Comparison of ENCODE assay signal across 8 cellular contexts in the genomic region with DNA sequence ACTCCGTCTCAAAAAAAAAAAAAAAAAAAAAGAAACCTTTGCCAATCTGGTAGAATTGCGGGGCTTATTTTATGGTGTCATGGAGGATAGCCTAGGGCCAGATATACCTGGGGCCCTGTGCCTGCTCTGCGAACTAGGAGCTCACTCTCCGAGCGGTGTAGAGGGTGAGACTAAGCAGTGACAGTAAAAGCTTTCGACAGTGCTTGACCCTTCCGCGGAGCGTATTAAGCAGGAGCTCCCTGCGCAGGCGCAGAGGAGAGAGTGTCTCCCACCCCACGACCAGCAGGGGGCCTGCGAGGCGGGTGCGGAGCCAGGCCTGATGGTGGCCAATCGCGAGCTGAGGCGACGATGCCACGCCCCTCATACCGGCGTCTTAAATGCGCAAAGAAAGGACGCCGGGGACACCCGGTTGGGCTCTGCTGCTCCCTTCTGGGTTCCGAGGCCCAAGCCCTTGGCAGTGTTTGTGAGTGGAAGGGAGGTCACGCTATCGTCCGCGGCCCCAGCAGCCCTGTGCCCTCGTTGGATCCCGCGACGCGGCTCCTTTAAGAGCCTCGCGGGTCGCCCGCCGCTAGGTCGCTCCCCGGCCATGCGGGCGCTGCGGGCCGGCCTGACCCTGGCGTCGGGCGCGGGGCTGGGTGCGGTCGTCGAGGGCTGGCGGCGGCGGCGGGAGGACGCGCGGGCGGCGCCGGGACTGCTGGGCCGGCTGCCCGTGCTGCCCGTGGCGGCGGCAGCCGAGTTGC. TPM values are rescaled to one million over a fixed set of nuclear protein-coding genes. Genes with fewer than 3 reads are reported as not detected.
DNase-seq lines count a peak whose midpoint lies in the region; ATAC-seq and TF ChIP-seq lines count a peak whose summit lies in the region.

A gene (plus strand): TSS at position 402 of the 740 bp plus-strand sequence. CDS start 185 bp downstream, at position 587.

- DNase-seq in NCI-H187 (lab: John Stamatoyannopoulos, UW) (peak; percentile 87 to 88), T-helper 2 cell (peak; percentile 93 to 97 (median 95)), left ventricle myocardium superior (peak; percentile 99), prostate gland (ENCODE audit: low spot score) (peak; percentile 96)

- ATAC-seq in HG02885 (IDR thresholded peaks at IDR 0.05; ENCODE audit: poor library complexity, unreplicated experiment) (peak; percentile 92), left ventricle myocardium superior (peak; percentile 92)

- H3K4me1 ChIP-seq in prostate gland (replicated peaks) (peaks cover under 1% of the 10 kb centered on the region), urinary bladder (ENCODE audit: insufficient read depth) (no peaks in the 10 kb centered on the region)

- peak within 1 kb of the TSS; percentile 54 to 63 for H3K4me3 ChIP-seq in prostate gland
- peak within 1 kb of the TSS; percentile 77 for H3K4me3 ChIP-seq in urinary bladder (ENCODE audit: low read depth, low read length)

- TF ChIP-seq CTCF in prostate gland (IDR thresholded peaks at IDR 0.05) = peak; percentile 93 to 100 (median 96)

- H3K9me3 ChIP-seq in prostate gland = no peaks in the 10 kb centered on the region

- H3K36me3 ChIP-seq in prostate gland (peaks cover 0 to 4% of the 10 kb centered on the region in 2 donors), urinary bladder (ENCODE audit: insufficient read depth) (peaks cover 3% of the 10 kb centered on the region)

- intact Hi-C loops in left ventricle myocardium superior (cut with micrococcal nuclease) = no loop called here
- intact Hi-C loops in prostate gland (cut with DNase I) = no loop called here

- under 1% methylated on average over 70 of the region's 70 CpGs for WGBS in prostate gland
- WGBS in urinary bladder = under 1% methylated on average over 70 of the region's 70 CpGs

- peak within 1 kb of the TSS; percentile 88 for H3K27ac ChIP-seq in angular gyrus (ENCODE audit: low read depth, low read length)
- peak within 1 kb of the TSS; percentile 80 to 82 for H3K27ac ChIP-seq in prostate gland
- H3K27ac ChIP-seq in urinary bladder (ENCODE audit: low read depth) = peak within 1 kb of the TSS; percentile 77

- TF ChIP-seq POLR2A in GM15510 (IDR thresholded peaks at IDR 0.05; ENCODE audit: borderline replicate concordance, extremely low read depth, insufficient read length) (peak; percentile 93), prostate gland (IDR thresholded peaks at IDR 0.05) (peak; percentile 95)

- no peaks in the 10 kb centered on the region for H3K27me3 ChIP-seq in prostate gland (replicated peaks; ENCODE audit: insufficient read depth)

RNA-seq across cellular contexts. Expression of the gene that starts here (rescaled TPM):
- total RNA-seq in left ventricle myocardium superior = 88.5 TPM
- total RNA-seq in prostate gland = 10 to 100 TPM; 29.9 to 87.2 TPM
- 6.4 TPM for total RNA-seq in urinary bladder
- 20.7 TPM for polyA plus RNA-seq in urinary bladder

Comparison
In these comparisons a context has a peak if more than half of its experiments do, and no peak if none do; other contexts are left out.
1. Peak in every context shown above with its lines: DNase-seq, ATAC-seq, H3K4me3 ChIP-seq and H3K27ac ChIP-seq.